ENCODE assay signal across 8 cellular contexts in genomic region chr7:149261829-149262617, GRCh38. TPM values are rescaled to one million over a fixed set of nuclear protein-coding genes. Genes with fewer than 3 reads are reported as not detected.
DNase-seq lines count a peak whose midpoint lies in the region; ATAC-seq and TF ChIP-seq lines count a peak whose summit lies in the region.

Gene ZNF783, plus strand, starts transcription at chr7:149262196. Its CDS starts 138 bp downstream, at chr7:149262334.

- intact Hi-C loops in adrenal gland (cut with DNase I): no loop called here
- intact Hi-C loops in left ventricle myocardium inferior (cut with micrococcal nuclease): no loop called here
- intact Hi-C loops in prostate gland (cut with DNase I): loop anchor here (10.0 kb wide), 2 partner anchors 233 to 363 kb away; partner anchors contain the start of gene ZNF746

- WGBS in adrenal gland, 4 donors: 0 to 2% (median 1%) methylated on average over 2 to 115 of the region's 115 CpGs
- 4% methylated on average over 55 of the region's 115 CpGs for WGBS in prostate gland
- under 1% methylated on average over 115 of the region's 115 CpGs for WGBS in urinary bladder

- peaks cover 33 to 40% (median 34%) of the 10 kb centered on the region in 3 donors for H3K4me1 Mint-ChIP-seq in T-cell

- H3K4me1 ChIP-seq in adrenal gland (replicated peaks in 1 of 2) (peaks cover 9 to 22% of the 10 kb centered on the region in 2 donors), left ventricle myocardium inferior (peaks cover 30% of the 10 kb centered on the region), prostate gland (replicated peaks) (no peaks in the 10 kb centered on the region), urinary bladder (ENCODE audit: insufficient read depth) (peaks cover 2% of the 10 kb centered on the region)

- H3K4me3 ChIP-seq in adrenal gland (peak within 1 kb of the TSS in 2 of 4 donors; percentile 50 to 89), left ventricle myocardium inferior (peak within 1 kb of the TSS; percentile 69), prostate gland (peak within 1 kb of the TSS; percentile 53 to 65), urinary bladder (ENCODE audit: low read depth, low read length) (peak within 1 kb of the TSS; percentile 69)

- no peaks in the 10 kb centered on the region for H3K9me3 Mint-ChIP-seq in T-cell

- peak; percentile 83 for DNase-seq in NCI-H1092 (lab: John Stamatoyannopoulos, UW)
- peak; percentile 64 to 89 (median 78) for DNase-seq in T-cell
- peak; percentile 86 to 93 (median 87) for DNase-seq in adrenal gland
- peak; percentile 91 for DNase-seq in left ventricle myocardium inferior
- peak; percentile 83 for DNase-seq in prostate gland (ENCODE audit: low spot score)

- H3K36me3 ChIP-seq in adrenal gland (replicated peaks in 1 of 2) (peaks cover 0 to 13% of the 10 kb centered on the region in 2 donors), left ventricle myocardium inferior (peaks cover 13% of the 10 kb centered on the region), prostate gland (peaks cover 0 to 11% of the 10 kb centered on the region in 2 donors), urinary bladder (ENCODE audit: insufficient read depth) (no peaks in the 10 kb centered on the region)

- H3K9me3 ChIP-seq in adrenal gland (replicated peaks in 1 of 3) (no peaks in the 10 kb centered on the region), left ventricle myocardium inferior (replicated peaks) (no peaks in the 10 kb centered on the region), prostate gland (no peaks in the 10 kb centered on the region)

- POLR2A ChIA-PET in T-cell (lab: Charles Lee): interaction anchor here in 1 of 2 donors (0.6 to 1.5 kb wide), 3 partner anchors 22 to 24 kb away, joined by 3 to 18 read pairs (median 3); no protein-coding TSS in a partner anchor

- H3K27ac ChIP-seq in adrenal gland (peak within 1 kb of the TSS; percentile 72 to 100 (median 96)), left ventricle myocardium inferior (replicated peaks) (peak within 1 kb of the TSS; percentile 92), prostate gland (peak within 1 kb of the TSS; percentile 91 to 92), urinary bladder (ENCODE audit: low read depth) (peak within 1 kb of the TSS; percentile 96)

- H3K27me3 ChIP-seq in adrenal gland: no peaks in the 10 kb centered on the region
- no peaks in the 10 kb centered on the region for H3K27me3 ChIP-seq in left ventricle myocardium inferior (ENCODE audit: low read depth)
- H3K27me3 ChIP-seq in prostate gland (replicated peaks; ENCODE audit: insufficient read depth): no peaks in the 10 kb centered on the region

- TF ChIP-seq POLR2A in adrenal gland (IDR thresholded peaks at IDR 0.05) (peak; percentile 39 to 55), prostate gland (IDR thresholded peaks at IDR 0.05) (peak; percentile 22)

- TF ChIP-seq CTCF in GM12873 (IDR thresholded peaks at IDR 0.05; ENCODE audit: insufficient read depth, low read depth, low read length, missing control alignments) (peak; percentile 76), adrenal gland (IDR thresholded peaks at IDR 0.05) (peak in 5 of 6 experiments; percentile 31 to 93 (median 87)), left ventricle myocardium inferior (IDR thresholded peaks at IDR 0.05; ENCODE audit: borderline replicate concordance) (peak; percentile 96), prostate gland (IDR thresholded peaks at IDR 0.05) (peak; percentile 78 to 93 (median 89))

- H3K27ac Mint-ChIP-seq in T-cell: peak within 1 kb of the TSS; percentile 93

- peak within 1 kb of the TSS; percentile 81 to 89 (median 83) for H3K4me3 Mint-ChIP-seq in T-cell

- no peaks in the 10 kb centered on the region for H3K27me3 Mint-ChIP-seq in T-cell

- ATAC-seq in HG02610 (IDR thresholded peaks at IDR 0.05; ENCODE audit: unreplicated experiment) (peak; percentile 88), T-cell (replicated peaks in 1 of 4) (peak; percentile 95 to 96 (median 95))

- CTCF ChIA-PET in T-cell (lab: Charles Lee): interaction anchor here (0.5 to 5.5 kb wide), 16 partner anchors 11 to 1483 kb away, joined by 3 to 65 read pairs (median 5); partner anchors contain the start of genes ZNF282 (in 1 of the 2) and ZNF398 (in 1 of the 2)

- peaks cover 13% of the 10 kb centered on the region for H3K36me3 Mint-ChIP-seq in T-cell

RNA-seq across cellular contexts. Expression of gene ZNF783, which starts in this region (rescaled TPM):
- total RNA-seq in T-cell (10 to 100 TPM; 31.1 to 49.4 (median 46.6) TPM), adrenal gland (10 to 100 TPM in 3 of 8 donors, 1 to 10 TPM in 5; 4.5 to 15.4 (median 8.7) TPM), left ventricle myocardium inferior (4.5 TPM), prostate gland (10 to 100 TPM; 10.7 to 20.7 TPM), urinary bladder (7.1 TPM)
- polyA plus RNA-seq in adrenal gland (10 to 100 TPM in 1 of 3 donors, 1 to 10 TPM in 2; 3.2 to 23.6 (median 9.1) TPM), urinary bladder (12.2 TPM)
